Comparison of ENCODE assay signal across 1 cellular context in the genomic region with DNA sequence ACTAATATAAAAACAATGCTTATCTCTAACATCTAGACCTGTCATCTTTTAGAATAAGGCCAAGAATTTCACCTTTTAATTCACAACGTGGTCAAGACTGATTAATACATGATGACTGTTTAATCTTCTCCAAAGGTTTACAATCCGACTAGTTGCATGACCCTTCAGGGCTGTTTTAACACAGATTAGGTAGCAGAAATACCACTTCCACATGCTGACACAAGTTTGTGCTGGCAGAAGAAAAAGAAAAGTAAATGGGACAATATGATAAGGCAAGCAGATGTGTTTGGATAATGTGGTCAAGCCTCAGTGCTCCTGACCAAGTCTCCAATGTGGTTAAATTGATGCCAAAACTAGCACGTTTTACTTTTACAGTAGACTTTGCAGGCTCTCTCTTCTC.
TF ChIP-seq lines count a peak whose summit lies in the region.

No MANE protein-coding gene starts in this region.

TF ChIP-seq in HEK293, 187 proteins besides CTCF, POLR2A, EP300 and RAD21 (continued from another document and continues in another):
- TF ChIP-seq, protein P1, sequence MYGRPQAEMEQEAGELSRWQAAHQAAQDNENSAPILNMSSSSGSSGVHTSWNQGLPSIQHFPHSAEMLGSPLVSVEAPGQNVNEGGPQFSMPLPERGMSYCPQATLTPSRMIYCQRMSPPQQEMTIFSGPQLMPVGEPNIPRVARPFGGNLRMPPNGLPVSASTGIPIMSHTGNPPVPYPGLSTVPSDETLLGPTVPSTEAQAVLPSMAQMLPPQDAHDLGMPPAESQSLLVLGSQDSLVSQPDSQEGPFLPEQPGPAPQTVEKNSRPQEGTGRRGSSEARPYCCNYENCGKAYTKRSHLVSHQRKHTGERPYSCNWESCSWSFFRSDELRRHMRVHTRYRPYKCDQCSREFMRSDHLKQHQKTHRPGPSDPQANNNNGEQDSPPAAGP (tag by site-specific recombination; IDR thresholded peaks at IDR 0.05): no peak
- TF ChIP-seq ZBTB17 (tag by site-specific recombination; IDR thresholded peaks at IDR 0.05) (no peak), ZNF214 (tag by site-specific recombination; IDR thresholded peaks at IDR 0.05; ENCODE audit: borderline replicate concordance) (no peak), MYNN (tag by site-specific recombination; IDR thresholded peaks at IDR 0.05; ENCODE audit: borderline replicate concordance) (no peak), SCRT1 (tag by site-specific recombination; IDR thresholded peaks at IDR 0.05; ENCODE audit: borderline replicate concordance) (peak; percentile 80), ZNF426 (tag by site-specific recombination; IDR thresholded peaks at IDR 0.05) (no peak), ZNF837 (tag by site-specific recombination; IDR thresholded peaks at IDR 0.05) (no peak), ZNF501 (tag by site-specific recombination; IDR thresholded peaks at IDR 0.05) (no peak), ZNF155 (tag by site-specific recombination; IDR thresholded peaks at IDR 0.05) (no peak), ZNF548 (tag by site-specific recombination; IDR thresholded peaks at IDR 0.05) (no peak), ZNF624 (tag by site-specific recombination; IDR thresholded peaks at IDR 0.05) (no peak), OSR2 (tag by site-specific recombination; IDR thresholded peaks at IDR 0.05) (peak; percentile 93), ZNF658 (tag by site-specific recombination; IDR thresholded peaks at IDR 0.05) (no peak), ZNF248 (tag by site-specific recombination; IDR thresholded peaks at IDR 0.05) (no peak), ZNF600 (tag by site-specific recombination; IDR thresholded peaks at IDR 0.05) (peak; percentile 63; the same call in 1 of the 2 replicates), GLIS1 (tag by site-specific recombination; IDR thresholded peaks at IDR 0.05) (no peak), ZNF16 (tag by site-specific recombination; IDR thresholded peaks at IDR 0.05; ENCODE audit: low read depth) (no peak), ZSCAN30 (tag by site-specific recombination; IDR thresholded peaks at IDR 0.05) (no peak), ZNF629 (tag by site-specific recombination; IDR thresholded peaks at IDR 0.05) (peak; percentile 44; the same call in 1 of the 2 replicates), ZNF132 (tag by site-specific recombination; IDR thresholded peaks at IDR 0.05; ENCODE audit: borderline replicate concordance) (no peak), ZNF23 (tag by site-specific recombination; IDR thresholded peaks at IDR 0.05; ENCODE audit: borderline replicate concordance) (no peak), ZNF510 (tag by site-specific recombination; IDR thresholded peaks at IDR 0.05; ENCODE audit: insufficient replicate concordance) (no peak), ZNF677 (tag by site-specific recombination; IDR thresholded peaks at IDR 0.05) (no peak), ZBTB48 (tag by site-specific recombination; IDR thresholded peaks at IDR 0.05) (no peak), ZXDB (tag by site-specific recombination; IDR thresholded peaks at IDR 0.05) (peak; percentile 93), HOXC10 (CRISPR knock-in tag; IDR thresholded peaks at IDR 0.05) (no peak), ZNF785 (tag by site-specific recombination; IDR thresholded peaks at IDR 0.05) (no peak), GLI2 (tag by site-specific recombination; IDR thresholded peaks at IDR 0.05; ENCODE audit: borderline replicate concordance, low read depth) (no peak), ZFHX2 (tag by site-specific recombination; conservative IDR thresholded peaks at IDR 0.05) (no peak), ZNF366 (tag by site-specific recombination; conservative IDR thresholded peaks at IDR 0.05) (peak; percentile 33; the same call in 1 of the 2 replicates), ZNF423 (tag by site-specific recombination; IDR thresholded peaks at IDR 0.05) (no peak), ZSCAN23 (tag by site-specific recombination; IDR thresholded peaks at IDR 0.05) (no peak), TRIM28 (IDR thresholded peaks at IDR 0.05; ENCODE audit: borderline replicate concordance, low read length) (0 out of 2 replicates have a peak, but pooled peaks have one; percentile 45), ZNF473 (tag by site-specific recombination; IDR thresholded peaks at IDR 0.05) (no peak), ZNF701 (tag by site-specific recombination; IDR thresholded peaks at IDR 0.05) (no peak), ZNF777 (tag by site-specific recombination; IDR thresholded peaks at IDR 0.05; ENCODE audit: borderline replicate concordance) (no peak)
- TF ChIP-seq, protein P2, sequence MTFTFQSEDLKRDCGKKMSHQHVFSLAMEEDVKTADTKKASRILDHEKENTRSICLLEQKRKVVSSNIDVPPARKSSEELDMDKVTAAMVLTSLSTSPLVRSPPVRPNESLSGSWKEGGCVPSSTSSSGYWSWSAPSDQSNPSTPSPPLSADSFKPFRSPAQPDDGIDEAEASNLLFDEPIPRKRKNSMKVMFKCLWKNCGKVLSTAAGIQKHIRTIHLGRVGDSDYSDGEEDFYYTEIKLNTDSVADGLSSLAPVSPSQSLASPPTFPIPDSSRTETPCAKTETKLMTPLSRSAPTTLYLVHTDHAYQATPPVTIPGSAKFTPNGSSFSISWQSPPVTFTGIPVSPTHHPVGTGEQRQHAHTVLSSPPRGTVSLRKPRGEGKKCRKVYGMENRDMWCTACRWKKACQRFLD (tag by site-specific recombination; IDR thresholded peaks at IDR 0.05): no peak
- TF ChIP-seq, protein P3, sequence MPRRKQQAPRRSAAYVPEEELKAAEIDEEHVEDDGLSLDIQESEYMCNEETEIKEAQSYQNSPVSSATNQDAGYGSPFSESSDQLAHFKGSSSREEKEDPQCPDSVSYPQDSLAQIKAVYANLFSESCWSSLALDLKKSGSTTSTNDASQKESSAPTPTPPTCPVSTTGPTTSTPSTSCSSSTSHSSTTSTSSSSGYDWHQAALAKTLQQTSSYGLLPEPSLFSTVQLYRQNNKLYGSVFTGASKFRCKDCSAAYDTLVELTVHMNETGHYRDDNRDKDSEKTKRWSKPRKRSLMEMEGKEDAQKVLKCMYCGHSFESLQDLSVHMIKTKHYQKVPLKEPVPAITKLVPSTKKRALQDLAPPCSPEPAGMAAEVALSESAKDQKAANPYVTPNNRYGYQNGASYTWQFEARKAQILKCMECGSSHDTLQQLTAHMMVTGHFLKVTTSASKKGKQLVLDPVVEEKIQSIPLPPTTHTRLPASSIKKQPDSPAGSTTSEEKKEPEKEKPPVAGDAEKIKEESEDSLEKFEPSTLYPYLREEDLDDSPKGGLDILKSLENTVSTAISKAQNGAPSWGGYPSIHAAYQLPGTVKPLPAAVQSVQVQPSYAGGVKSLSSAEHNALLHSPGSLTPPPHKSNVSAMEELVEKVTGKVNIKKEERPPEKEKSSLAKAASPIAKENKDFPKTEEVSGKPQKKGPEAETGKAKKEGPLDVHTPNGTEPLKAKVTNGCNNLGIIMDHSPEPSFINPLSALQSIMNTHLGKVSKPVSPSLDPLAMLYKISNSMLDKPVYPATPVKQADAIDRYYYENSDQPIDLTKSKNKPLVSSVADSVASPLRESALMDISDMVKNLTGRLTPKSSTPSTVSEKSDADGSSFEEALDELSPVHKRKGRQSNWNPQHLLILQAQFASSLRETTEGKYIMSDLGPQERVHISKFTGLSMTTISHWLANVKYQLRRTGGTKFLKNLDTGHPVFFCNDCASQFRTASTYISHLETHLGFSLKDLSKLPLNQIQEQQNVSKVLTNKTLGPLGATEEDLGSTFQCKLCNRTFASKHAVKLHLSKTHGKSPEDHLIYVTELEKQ (tag by site-specific recombination; IDR thresholded peaks at IDR 0.05; ENCODE audit: borderline replicate concordance): no peak
- TF ChIP-seq, protein P4, sequence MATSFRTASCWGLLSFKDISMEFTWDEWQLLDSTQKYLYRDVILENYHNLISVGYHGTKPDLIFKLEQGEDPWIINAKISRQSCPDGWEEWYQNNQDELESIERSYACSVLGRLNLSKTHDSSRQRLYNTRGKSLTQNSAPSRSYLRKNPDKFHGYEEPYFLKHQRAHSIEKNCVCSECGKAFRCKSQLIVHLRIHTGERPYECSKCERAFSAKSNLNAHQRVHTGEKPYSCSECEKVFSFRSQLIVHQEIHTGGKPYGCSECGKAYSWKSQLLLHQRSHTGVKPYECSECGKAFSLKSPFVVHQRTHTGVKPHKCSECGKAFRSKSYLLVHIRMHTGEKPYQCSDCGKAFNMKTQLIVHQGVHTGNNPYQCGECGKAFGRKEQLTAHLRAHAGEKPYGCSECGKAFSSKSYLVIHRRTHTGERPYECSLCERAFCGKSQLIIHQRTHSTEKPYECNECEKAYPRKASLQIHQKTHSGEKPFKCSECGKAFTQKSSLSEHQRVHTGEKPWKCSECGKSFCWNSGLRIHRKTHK (tag by site-specific recombination; IDR thresholded peaks at IDR 0.05): no peak
- TF ChIP-seq, protein P5, sequence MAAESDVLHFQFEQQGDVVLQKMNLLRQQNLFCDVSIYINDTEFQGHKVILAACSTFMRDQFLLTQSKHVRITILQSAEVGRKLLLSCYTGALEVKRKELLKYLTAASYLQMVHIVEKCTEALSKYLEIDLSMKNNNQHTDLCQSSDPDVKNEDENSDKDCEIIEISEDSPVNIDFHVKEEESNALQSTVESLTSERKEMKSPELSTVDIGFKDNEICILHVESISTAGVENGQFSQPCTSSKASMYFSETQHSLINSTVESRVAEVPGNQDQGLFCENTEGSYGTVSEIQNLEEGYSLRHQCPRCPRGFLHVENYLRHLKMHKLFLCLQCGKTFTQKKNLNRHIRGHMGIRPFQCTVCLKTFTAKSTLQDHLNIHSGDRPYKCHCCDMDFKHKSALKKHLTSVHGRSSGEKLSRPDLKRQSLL (tag by site-specific recombination; IDR thresholded peaks at IDR 0.05): no peak
- TF ChIP-seq, protein P6, sequence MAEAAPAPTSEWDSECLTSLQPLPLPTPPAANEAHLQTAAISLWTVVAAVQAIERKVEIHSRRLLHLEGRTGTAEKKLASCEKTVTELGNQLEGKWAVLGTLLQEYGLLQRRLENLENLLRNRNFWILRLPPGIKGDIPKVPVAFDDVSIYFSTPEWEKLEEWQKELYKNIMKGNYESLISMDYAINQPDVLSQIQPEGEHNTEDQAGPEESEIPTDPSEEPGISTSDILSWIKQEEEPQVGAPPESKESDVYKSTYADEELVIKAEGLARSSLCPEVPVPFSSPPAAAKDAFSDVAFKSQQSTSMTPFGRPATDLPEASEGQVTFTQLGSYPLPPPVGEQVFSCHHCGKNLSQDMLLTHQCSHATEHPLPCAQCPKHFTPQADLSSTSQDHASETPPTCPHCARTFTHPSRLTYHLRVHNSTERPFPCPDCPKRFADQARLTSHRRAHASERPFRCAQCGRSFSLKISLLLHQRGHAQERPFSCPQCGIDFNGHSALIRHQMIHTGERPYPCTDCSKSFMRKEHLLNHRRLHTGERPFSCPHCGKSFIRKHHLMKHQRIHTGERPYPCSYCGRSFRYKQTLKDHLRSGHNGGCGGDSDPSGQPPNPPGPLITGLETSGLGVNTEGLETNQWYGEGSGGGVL (tag by site-specific recombination; IDR thresholded peaks at IDR 0.05): no peak
- TF ChIP-seq, protein P7, sequence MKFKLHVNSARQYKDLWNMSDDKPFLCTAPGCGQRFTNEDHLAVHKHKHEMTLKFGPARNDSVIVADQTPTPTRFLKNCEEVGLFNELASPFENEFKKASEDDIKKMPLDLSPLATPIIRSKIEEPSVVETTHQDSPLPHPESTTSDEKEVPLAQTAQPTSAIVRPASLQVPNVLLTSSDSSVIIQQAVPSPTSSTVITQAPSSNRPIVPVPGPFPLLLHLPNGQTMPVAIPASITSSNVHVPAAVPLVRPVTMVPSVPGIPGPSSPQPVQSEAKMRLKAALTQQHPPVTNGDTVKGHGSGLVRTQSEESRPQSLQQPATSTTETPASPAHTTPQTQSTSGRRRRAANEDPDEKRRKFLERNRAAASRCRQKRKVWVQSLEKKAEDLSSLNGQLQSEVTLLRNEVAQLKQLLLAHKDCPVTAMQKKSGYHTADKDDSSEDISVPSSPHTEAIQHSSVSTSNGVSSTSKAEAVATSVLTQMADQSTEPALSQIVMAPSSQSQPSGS (tag by site-specific recombination; IDR thresholded peaks at IDR 0.05; ENCODE audit: low read depth): no peak
- TF ChIP-seq, protein P8, sequence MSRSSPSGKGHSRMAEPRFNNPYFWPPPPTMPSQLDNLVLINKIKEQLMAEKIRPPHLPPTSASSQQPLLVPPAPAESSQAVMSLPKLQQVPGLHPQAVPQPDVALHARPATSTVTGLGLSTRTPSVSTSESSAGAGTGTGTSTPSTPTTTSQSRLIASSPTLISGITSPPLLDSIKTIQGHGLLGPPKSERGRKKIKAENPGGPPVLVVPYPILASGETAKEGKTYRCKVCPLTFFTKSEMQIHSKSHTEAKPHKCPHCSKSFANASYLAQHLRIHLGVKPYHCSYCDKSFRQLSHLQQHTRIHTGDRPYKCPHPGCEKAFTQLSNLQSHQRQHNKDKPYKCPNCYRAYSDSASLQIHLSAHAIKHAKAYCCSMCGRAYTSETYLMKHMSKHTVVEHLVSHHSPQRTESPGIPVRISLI (tag by site-specific recombination; IDR thresholded peaks at IDR 0.05): no peak
- TF ChIP-seq, protein P9, sequence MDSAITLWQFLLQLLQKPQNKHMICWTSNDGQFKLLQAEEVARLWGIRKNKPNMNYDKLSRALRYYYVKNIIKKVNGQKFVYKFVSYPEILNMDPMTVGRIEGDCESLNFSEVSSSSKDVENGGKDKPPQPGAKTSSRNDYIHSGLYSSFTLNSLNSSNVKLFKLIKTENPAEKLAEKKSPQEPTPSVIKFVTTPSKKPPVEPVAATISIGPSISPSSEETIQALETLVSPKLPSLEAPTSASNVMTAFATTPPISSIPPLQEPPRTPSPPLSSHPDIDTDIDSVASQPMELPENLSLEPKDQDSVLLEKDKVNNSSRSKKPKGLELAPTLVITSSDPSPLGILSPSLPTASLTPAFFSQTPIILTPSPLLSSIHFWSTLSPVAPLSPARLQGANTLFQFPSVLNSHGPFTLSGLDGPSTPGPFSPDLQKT (IDR thresholded peaks at IDR 0.05; ENCODE audit: borderline replicate concordance, low read depth, low read length): no peak
- TF ChIP-seq, protein P10, sequence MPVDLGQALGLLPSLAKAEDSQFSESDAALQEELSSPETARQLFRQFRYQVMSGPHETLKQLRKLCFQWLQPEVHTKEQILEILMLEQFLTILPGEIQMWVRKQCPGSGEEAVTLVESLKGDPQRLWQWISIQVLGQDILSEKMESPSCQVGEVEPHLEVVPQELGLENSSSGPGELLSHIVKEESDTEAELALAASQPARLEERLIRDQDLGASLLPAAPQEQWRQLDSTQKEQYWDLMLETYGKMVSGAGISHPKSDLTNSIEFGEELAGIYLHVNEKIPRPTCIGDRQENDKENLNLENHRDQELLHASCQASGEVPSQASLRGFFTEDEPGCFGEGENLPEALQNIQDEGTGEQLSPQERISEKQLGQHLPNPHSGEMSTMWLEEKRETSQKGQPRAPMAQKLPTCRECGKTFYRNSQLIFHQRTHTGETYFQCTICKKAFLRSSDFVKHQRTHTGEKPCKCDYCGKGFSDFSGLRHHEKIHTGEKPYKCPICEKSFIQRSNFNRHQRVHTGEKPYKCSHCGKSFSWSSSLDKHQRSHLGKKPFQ (tag by site-specific recombination; IDR thresholded peaks at IDR 0.05): no peak
- TF ChIP-seq, protein P11, sequence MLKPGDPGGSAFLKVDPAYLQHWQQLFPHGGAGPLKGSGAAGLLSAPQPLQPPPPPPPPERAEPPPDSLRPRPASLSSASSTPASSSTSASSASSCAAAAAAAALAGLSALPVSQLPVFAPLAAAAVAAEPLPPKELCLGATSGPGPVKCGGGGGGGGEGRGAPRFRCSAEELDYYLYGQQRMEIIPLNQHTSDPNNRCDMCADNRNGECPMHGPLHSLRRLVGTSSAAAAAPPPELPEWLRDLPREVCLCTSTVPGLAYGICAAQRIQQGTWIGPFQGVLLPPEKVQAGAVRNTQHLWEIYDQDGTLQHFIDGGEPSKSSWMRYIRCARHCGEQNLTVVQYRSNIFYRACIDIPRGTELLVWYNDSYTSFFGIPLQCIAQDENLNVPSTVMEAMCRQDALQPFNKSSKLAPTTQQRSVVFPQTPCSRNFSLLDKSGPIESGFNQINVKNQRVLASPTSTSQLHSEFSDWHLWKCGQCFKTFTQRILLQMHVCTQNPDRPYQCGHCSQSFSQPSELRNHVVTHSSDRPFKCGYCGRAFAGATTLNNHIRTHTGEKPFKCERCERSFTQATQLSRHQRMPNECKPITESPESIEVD (tag by site-specific recombination; IDR thresholded peaks at IDR 0.05): peak; percentile 94
